ENCODE assay signal across 10 cellular contexts in the genomic region with DNA sequence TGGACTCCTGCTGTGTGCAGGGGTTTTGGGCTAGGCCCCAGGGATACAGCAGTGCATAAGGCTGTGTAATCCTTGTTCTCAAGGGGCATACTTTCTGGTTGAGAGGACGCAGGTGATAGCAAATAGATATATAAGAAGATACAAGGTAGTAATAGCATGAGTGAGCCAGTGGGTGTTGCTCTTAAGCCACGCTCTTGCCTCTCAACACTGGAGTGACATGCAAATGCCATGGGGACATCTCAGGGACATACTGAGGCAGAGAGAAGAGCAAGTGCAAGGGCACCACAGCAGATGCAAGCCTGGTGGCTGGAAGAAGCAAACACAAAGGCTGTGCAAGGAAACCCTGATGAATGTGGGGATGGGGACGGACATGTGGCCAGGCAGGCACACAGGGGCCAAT.
DNase-seq lines count a peak whose midpoint lies in the region; ATAC-seq, FAIRE-seq and TF ChIP-seq lines count a peak whose summit lies in the region.
"Had no signal": no experiment of that assay in that cellular context is flagged by ENCODE, and none has a peak within 500 bp of the region (broad histone marks: within the 10 kb centered on the region; RNA-seq: fewer than 3 reads in every experiment).

No MANE protein-coding gene starts in this region.

- FAIRE-seq in GM12878 (lab: Jason Lieb, UNC) = peak; percentile 7

- TF ChIP-seq CTCF in DND-41 (IDR thresholded peaks at IDR 0.05; ENCODE audit: borderline replicate concordance, extremely low read depth, low read length, poor library complexity, severe bottlenecking) (peak; percentile 72), GM12878 (IDR thresholded peaks at IDR 0.05 in 2 of 3, conservative IDR thresholded peaks at IDR 0.05 in 1 of 3; ENCODE audit: control insufficient read depth in 2 of 3, extremely low read depth in 1 of 3, insufficient read depth in 1 of 3, low read depth in 3 of 3, low read length in 3 of 3) (peak; percentile 57 to 75 (median 69); a peak in 5 of 6 replicates), osteocyte (IDR thresholded peaks at IDR 0.05) (peak; percentile 53)

- SMC1A ChIA-PET in GM12878 (lab: Charles Lee; ENCODE audit: uncharacterized antibody, unreplicated experiment) = interaction anchor here (7.3 to 8.7 kb wide), 2 partner anchors 9 to 14 kb away, joined by 43 to 47 read pairs; no protein-coding TSS in a partner anchor

- peak; percentile 90 for TF ChIP-seq RAD21 in GM12878 (IDR thresholded peaks at IDR 0.05; ENCODE audit: insufficient read depth, low read depth, low read length)

- H3K9ac ChIP-seq in DND-41 (ENCODE audit: low read depth, low read length) (0 out of 2 replicates have a peak overlapping the region, but pooled peaks have one; percentile 2), GM12878 (ENCODE audit: control insufficient read depth, insufficient read depth, low read length) (no peak overlapping the region)

- H3K79me2 ChIP-seq in DND-41 (ENCODE audit: insufficient read depth, low read length) (peaks cover 99% of the 10 kb centered on the region), GM12878 (ENCODE audit: control insufficient read depth, insufficient read depth, low read length) (peaks cover 31% of the 10 kb centered on the region)

- intact Hi-C loops in GM12878 (cut with micrococcal nuclease; ENCODE audit: unreplicated experiment) = loop anchor here (1.0 to 10.0 kb wide), 4 partner anchors 197 to 373 kb away; partner anchors contain the start of gene SLC41A2

- H3K4me2 ChIP-seq in DND-41 (ENCODE audit: insufficient read depth, low read length) (peak overlapping the region; percentile 43), GM12878 (ENCODE audit: control insufficient read depth, insufficient read depth) (no peak overlapping the region)

- H3K9me3 ChIP-seq in DND-41 (ENCODE audit: insufficient read depth, low read length, severe bottlenecking) = no peaks in the 10 kb centered on the region
- H3K9me3 ChIP-seq in GM12878 (replicated peaks; ENCODE audit: control insufficient read depth, insufficient read depth, low read length) = no peaks in the 10 kb centered on the region; the same call in 2 of the 3 replicates
- H3K9me3 ChIP-seq: SJSA1, thoracic aorta had no signal

- in situ Hi-C loops in GM12878 (cut with MboI) (loop anchor here (5.0 kb wide), 1 partner anchor 372 kb away; no protein-coding TSS in a partner anchor), G401 (cut with HindIII; ENCODE audit: low sequenced_read_pairs) (no loop called here)

- H3K4me1 ChIP-seq in DND-41 (ENCODE audit: insufficient read depth, low read length) = peaks cover 91% of the 10 kb centered on the region
- H3K4me1 ChIP-seq in GM12878 (ENCODE audit: control insufficient read depth, insufficient read depth, low read length) = peaks cover 44% of the 10 kb centered on the region
- H3K4me1 ChIP-seq: SJSA1 had no signal

- H3K27ac ChIP-seq in DND-41 (ENCODE audit: low read length) (peak overlapping the region; percentile 69), GM12878 (ENCODE audit: control insufficient read depth, insufficient read depth) (no peak overlapping the region)
- H3K27ac ChIP-seq: SJSA1, thoracic aorta had no signal

- peaks cover 3% of the 10 kb centered on the region for H3K4me1 Mint-ChIP-seq in osteocyte (ENCODE audit: unreplicated experiment)

- H4K20me1 ChIP-seq in DND-41 (ENCODE audit: insufficient read depth, low read length) = peaks cover 87% of the 10 kb centered on the region
- H4K20me1 ChIP-seq in GM12878 (ENCODE audit: control insufficient read depth, insufficient read depth) = no peaks in the 10 kb centered on the region

- peak; percentile 64 for ATAC-seq in DND-41 (ENCODE audit: insufficient read depth, low read depth)
- peak; percentile 46 for ATAC-seq in GM21390 (IDR thresholded peaks at IDR 0.05; ENCODE audit: unreplicated experiment)
- ATAC-seq in GM12878 = peak; percentile 72
- ATAC-seq in GM21526 (IDR thresholded peaks at IDR 0.05; ENCODE audit: low FRiP score, unreplicated experiment) = no peak
- no peak for ATAC-seq in GM21737 (IDR thresholded peaks at IDR 0.05; ENCODE audit: unreplicated experiment)

- RAD21 ChIA-PET in GM12878 (lab: Charles Lee; ENCODE audit: unreplicated experiment) = interaction anchor here (1.2 kb wide), 1 partner anchor 13 kb away, joined by 3 read pairs; no protein-coding TSS in a partner anchor

- no TSS peak for BruUV-seq in GM12878 (replicated peaks; lab: Mats Ljungman, UMichigan)

- no peak overlapping the region; a peak in 1 of 4 replicates for H3K4me3 ChIP-seq in DND-41 (ENCODE audit: low read depth in 1 of 2, low read length in 2 of 2)
- H3K4me3 ChIP-seq in GM12878 = no peak overlapping the region
- H3K4me3 ChIP-seq: SJSA1, thoracic aorta had no signal

- POLR2A ChIA-PET in GM12878 (lab: Charles Lee) = interaction anchor here (0.6 kb wide), 1 partner anchor 12 kb away, joined by 3 read pairs; no protein-coding TSS in a partner anchor

- no peaks in the 10 kb centered on the region for H3K9me3 Mint-ChIP-seq in osteocyte (ENCODE audit: unreplicated experiment)

- H3K27me3 ChIP-seq in DND-41 (ENCODE audit: insufficient read depth, low read length, poor library complexity) (no peaks in the 10 kb centered on the region), GM12878 (replicated peaks in 1 of 2; ENCODE audit: control insufficient read depth in 2 of 2, insufficient read depth in 2 of 2, low read length in 1 of 2) (no peaks in the 10 kb centered on the region)
- H3K27me3 ChIP-seq: SJSA1 had no signal

- DNase-seq in DND-41 = peak; percentile 64
- DNase-seq in NCI-H526 treated with DMSO at 0.1 percent for 48 hours (lab: John Stamatoyannopoulos, UW) = peak; percentile 49
- peak; percentile 51 for DNase-seq in GM12878 (ENCODE audit: low read depth, low spot score)
- no peak for DNase-seq in osteocyte (ENCODE audit: extremely low spot score, unreplicated experiment)
- no peak for DNase-seq in G401 (ENCODE audit: low spot score)

- H3K27me3 Mint-ChIP-seq in osteocyte (ENCODE audit: unreplicated experiment) = no peaks in the 10 kb centered on the region

- no peak for TF ChIP-seq EP300 in GM12878 (IDR thresholded peaks at IDR 0.05; ENCODE audit: borderline replicate concordance in 1 of 2, control insufficient read depth in 1 of 2, low read depth in 2 of 2, low read length in 2 of 2)

- H2AFZ ChIP-seq in DND-41 (ENCODE audit: low read depth, low read length) = no peak overlapping the region
- H2AFZ ChIP-seq in GM12878 (ENCODE audit: control insufficient read depth, low read depth, low read length) = no peak overlapping the region

- no peak for TF ChIP-seq POLR2A in GM12878 (IDR thresholded peaks at IDR 0.05; ENCODE audit: low read depth, low read length)

- 61% methylated on average over 3 of the region's 3 CpGs for WGBS in GM12878 (ENCODE audit: insufficient coverage, insufficient replicate concordance, low lambda C conversion rate, missing lambda C conversion rate)

- CTCF ChIA-PET in GM12878 (lab: Yijun Ruan, JAX) = interaction anchor here (1.2 to 1.9 kb wide), 2 partner anchors 8 to 373 kb away, joined by 3 to 11 read pairs; no protein-coding TSS in a partner anchor

- no peaks in the 10 kb centered on the region for H3K36me3 Mint-ChIP-seq in osteocyte (ENCODE audit: unreplicated experiment)

- no peak overlapping the region for H3K4me3 Mint-ChIP-seq in osteocyte (ENCODE audit: unreplicated experiment)

- H3K36me3 ChIP-seq in DND-41 (ENCODE audit: insufficient read depth, low read length) = peaks cover 21% of the 10 kb centered on the region
- H3K36me3 ChIP-seq in GM12878 (ENCODE audit: control insufficient read depth in 2 of 2, insufficient read depth in 2 of 2, low read length in 1 of 2) = no peaks in the 10 kb centered on the region
- H3K36me3 ChIP-seq: SJSA1, thoracic aorta had no signal

- no peak overlapping the region for H3K27ac Mint-ChIP-seq in osteocyte (ENCODE audit: unreplicated experiment)

TF ChIP-seq in GM12878, 131 proteins besides CTCF, POLR2A, EP300 and RAD21 (continues in another document):
- TF ChIP-seq ZZZ3 (IDR thresholded peaks at IDR 0.05; ENCODE audit: control insufficient read depth, insufficient read length, low read depth) (no peak), RFX5 (IDR thresholded peaks at IDR 0.05; ENCODE audit: low read depth, low read length) (no peak), SMC3 (IDR thresholded peaks at IDR 0.05; ENCODE audit: borderline replicate concordance, low read length) (peak; percentile 73; the same call in 1 of the 2 replicates), ATF7 (IDR thresholded peaks at IDR 0.05; ENCODE audit: low read depth) (no peak), SMAD5 (IDR thresholded peaks at IDR 0.05; ENCODE audit: low read depth) (no peak), SKIL (IDR thresholded peaks at IDR 0.05; ENCODE audit: low read depth, poor library complexity, severe bottlenecking) (no peak), SP1 (IDR thresholded peaks at IDR 0.05; ENCODE audit: low read depth, low read length) (no peak), ZNF622 (IDR thresholded peaks at IDR 0.05) (no peak), MTA2 (IDR thresholded peaks at IDR 0.05; ENCODE audit: low read depth) (no peak), ESRRA (IDR thresholded peaks at IDR 0.05; ENCODE audit: low read length) (no peak), CEBPB (IDR thresholded peaks at IDR 0.05; ENCODE audit: borderline replicate concordance in 1 of 2, low read depth in 2 of 2, low read length in 2 of 2) (no peak), SMARCA5 (IDR thresholded peaks at IDR 0.05) (peak; percentile 54; the same call in 1 of the 2 replicates), CHD4 (IDR thresholded peaks at IDR 0.05) (no peak)

Comparison
In these comparisons a context has a peak if more than half of its experiments do, and no peak if none do; other contexts are left out.
1. ATAC-seq: peak in DND-41 (single experiment), GM21390 (single experiment) and GM12878 (single experiment); none in GM21526 (single experiment) and GM21737 (single experiment).
2. DNase-seq: peak in DND-41 (single experiment), NCI-H526 treated with DMSO at 0.1 percent for 48 hours (single experiment) and GM12878 (single experiment); none in osteocyte (single experiment) and G401 (single experiment).
3. Peak in every context shown above with its lines, with median percentiles within 50 percentile points of each other: CTCF ChIP-seq.